Comparison of ENCODE assay signal across 1 cellular context in genomic region chr16:75591001-75591852, GRCh38.
TF ChIP-seq lines count a peak whose summit lies in the region.

No MANE protein-coding gene starts in this region.

TF ChIP-seq in endothelial cell of umbilical vein, 7 proteins besides CTCF, POLR2A, EP300 and RAD21:
- no peak for TF ChIP-seq MAX (IDR thresholded peaks at IDR 0.05; ENCODE audit: insufficient read depth, insufficient read length)
- TF ChIP-seq POLR2AphosphoS5 (IDR thresholded peaks at IDR 0.05; ENCODE audit: insufficient read depth, low read depth, low read length): no peak
- no peak for TF ChIP-seq MYC (IDR thresholded peaks at IDR 0.05; ENCODE audit: low read depth, low read length)
- TF ChIP-seq GATA2 (IDR thresholded peaks at IDR 0.05; ENCODE audit: insufficient read depth, insufficient read length, low read depth, low read length): no peak
- TF ChIP-seq FOS (IDR thresholded peaks at IDR 0.05; ENCODE audit: borderline replicate concordance, insufficient read depth, low read length): no peak
- no peak for TF ChIP-seq EZH2 (IDR thresholded peaks at IDR 0.05; ENCODE audit: borderline replicate concordance, low read depth, low read length, severe bottlenecking)
- TF ChIP-seq JUN (IDR thresholded peaks at IDR 0.05; ENCODE audit: borderline replicate concordance, insufficient read depth, insufficient read length, low read depth): no peak
